ENCODE assay signal across 1 cellular context in the genomic region with DNA sequence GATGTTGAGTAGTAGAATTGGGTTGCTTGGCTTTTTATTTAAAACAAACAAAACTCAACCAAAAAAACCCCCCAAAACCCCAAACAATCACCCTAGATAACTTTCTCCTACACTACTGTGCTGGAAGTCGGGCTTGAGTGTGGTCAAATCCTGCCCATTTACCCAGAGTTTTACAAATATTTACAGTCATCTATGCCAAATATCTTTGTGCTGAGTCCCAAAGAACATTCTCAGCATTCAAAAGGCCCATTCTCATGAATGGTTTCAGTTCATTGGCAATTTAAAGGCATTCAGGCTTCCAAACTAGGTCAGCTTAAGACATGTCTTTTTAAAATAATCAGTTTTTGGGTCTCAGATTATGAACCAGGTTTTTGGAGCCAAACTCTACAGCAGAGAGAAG.
TF ChIP-seq lines count a peak whose summit lies in the region.

No MANE protein-coding gene starts in this region.

TF ChIP-seq in SK-N-SH treated with all-trans-retinoic acid at 6 μM for 48 hours, 23 proteins besides CTCF, POLR2A, EP300 and RAD21 (continued from another document):
- TF ChIP-seq TSHZ2 (CRISPR knock-in tag; IDR thresholded peaks at IDR 0.05) = no peak
- TF ChIP-seq CSDC2 (CRISPR knock-in tag; IDR thresholded peaks at IDR 0.05) = no peak
- no peak for TF ChIP-seq ZFP30 (CRISPR knock-in tag; IDR thresholded peaks at IDR 0.05)
- TF ChIP-seq ZNF70 (CRISPR knock-in tag; IDR thresholded peaks at IDR 0.05) = no peak
- no peak for TF ChIP-seq TOX (CRISPR knock-in tag; IDR thresholded peaks at IDR 0.05; ENCODE audit: borderline replicate concordance)
- TF ChIP-seq SNAI2 (CRISPR knock-in tag; IDR thresholded peaks at IDR 0.05) = no peak
TF ChIP-seq in SK-N-SH treated with all-trans-retinoic acid at 6 μM for 48 hours: peak in this region for 0.
